ENCODE assay signal across 13 cellular contexts in the genomic region with DNA sequence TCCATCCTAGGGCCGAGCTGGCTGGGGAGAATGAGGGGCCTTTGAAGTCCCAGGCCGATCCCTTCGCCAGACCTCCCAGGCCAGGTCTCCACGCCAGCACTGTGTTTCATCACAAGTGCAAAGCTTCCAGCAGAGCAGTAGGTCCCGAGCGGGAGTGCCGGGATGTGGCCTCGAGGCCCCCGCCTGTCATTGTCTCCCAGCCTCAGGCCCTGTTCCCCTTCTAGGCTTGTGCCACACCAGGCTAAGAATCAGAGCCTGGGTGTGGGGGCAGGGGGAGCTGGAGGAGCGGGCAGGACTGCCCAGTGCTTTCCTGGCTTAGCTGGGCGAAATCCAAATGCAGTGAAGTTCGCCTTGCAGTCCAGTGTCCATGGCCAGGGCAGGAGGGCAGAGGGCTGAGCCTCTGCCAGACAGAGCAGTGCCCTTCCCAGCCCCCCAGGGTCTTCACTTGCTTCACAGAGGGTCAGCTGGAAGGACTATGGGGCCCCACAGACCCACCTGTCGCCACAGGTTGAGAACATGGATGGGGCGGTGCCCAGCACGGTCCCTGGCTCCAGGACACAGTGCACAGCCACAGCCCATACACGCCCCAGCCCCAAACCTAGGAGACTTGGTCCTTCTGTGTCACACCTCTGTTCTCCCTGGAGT. TPM values are rescaled to one million over a fixed set of nuclear protein-coding genes. Genes with fewer than 3 reads are reported as not detected.
DNase-seq lines count a peak whose midpoint lies in the region; ATAC-seq, FAIRE-seq and TF ChIP-seq lines count a peak whose summit lies in the region.
"Had no signal": no experiment of that assay in that cellular context is flagged by ENCODE, and none has a peak within 500 bp of the region (broad histone marks: within the 10 kb centered on the region; RNA-seq: fewer than 3 reads in every experiment).

No MANE protein-coding gene starts in this region.

- H2BK120ac ChIP-seq in H1 (replicated peaks; ENCODE audit: low read depth, low read length): no peak overlapping the region

- H3K4me1 ChIP-seq in Panc1 (ENCODE audit: control insufficient read depth, insufficient read depth, low read length) (no peaks in the 10 kb centered on the region), H1 (replicated peaks in 1 of 4; ENCODE audit: control insufficient read depth in 3 of 4, insufficient read depth in 4 of 4, low read length in 3 of 4) (peaks cover 0 to 6% (median 0%) of the 10 kb centered on the region in 4 experiments; a peak in 1 of 7 replicates), left lung (peaks cover 0 to 44% of the 10 kb centered on the region in 2 donors), subcutaneous abdominal adipose tissue (ENCODE audit: control insufficient read depth in 5 of 5, insufficient read depth in 5 of 5, low read length in 5 of 5) (peaks cover 0 to 55% (median 40%) of the 10 kb centered on the region in 5 donors)

- POLR2A ChIA-PET in Panc1 (lab: Charles Lee) (interaction anchor here (0.6 kb wide), 2 partner anchors 10 to 34 kb away, joined by 3 read pairs; no protein-coding TSS in a partner anchor), H1 (lab: Charles Lee; ENCODE audit: partially characterized antibody) (interaction anchor here (0.9 to 2.8 kb wide), 7 partner anchors 10 to 20 kb away, joined by 4 to 15 read pairs (median 4); partner anchors contain the start of gene PFKFB3)

- ATAC-seq in Panc1: peak; percentile 58; the same call in 1 of the 2 replicates
- peak; percentile 22 for ATAC-seq in left lung
- no peak for ATAC-seq in HG02610 (IDR thresholded peaks at IDR 0.05; ENCODE audit: unreplicated experiment)
- ATAC-seq in GM19455 (IDR thresholded peaks at IDR 0.05; ENCODE audit: unreplicated experiment): no peak

- no peak overlapping the region for H3K23ac ChIP-seq in H1 (ENCODE audit: insufficient read length)

- no peak for TF ChIP-seq RAD21 in H1 (IDR thresholded peaks at IDR 0.05 in 1 of 2, conservative IDR thresholded peaks at IDR 0.05 in 1 of 2; ENCODE audit: low read depth in 2 of 2, low read length in 2 of 2)

- no peak overlapping the region for H2AK5ac ChIP-seq in H1 (ENCODE audit: low read depth, low read length)

- no peak overlapping the region for H4K5ac ChIP-seq in H1 (ENCODE audit: insufficient read length, low read depth, low read length)

- in situ Hi-C loops in Panc1 (cut with HindIII; ENCODE audit: low pct_unique_long_range_greater_than_20kb, low sequenced_read_pairs): no loop called here

- no peak overlapping the region for H3K14ac ChIP-seq in H1 (ENCODE audit: insufficient read length)

- FAIRE-seq in H1 (lab: Jason Lieb, UNC): no peak

- no peak overlapping the region for H2BK20ac ChIP-seq in H1 (ENCODE audit: low read length)

- WGBS in H1 (ENCODE audit: extremely low coverage in 1 of 2, insufficient coverage in 1 of 2, insufficient read length in 1 of 2, insufficient replicate concordance in 2 of 2, low coverage in 1 of 2, low lambda C conversion rate in 2 of 2, missing lambda C conversion rate in 1 of 2), 2 experiments: 79% methylated on average over 16 of the region's 16 CpGs; no CpG with 5 or more reads in 1 of the 2 experiments

- DNase-seq in Panc1 (ENCODE audit: low read depth, low spot score) (no peak), H1 (ENCODE audit: low read depth in 1 of 2, low spot score in 2 of 2) (no peak), left lung (no peak), pons (ENCODE audit: low spot score) (no peak)
- DNase-seq: DMS79; Karpas-422; NCI-H1092 treated with DMSO at 0.1 percent for 48 hours; NCI-H2171; stimulated activated CD4-positive, alpha-beta T cell treated with anti-CD3 and anti-CD28 coated beads, Interleukin-4, amount 100 ng/mL, for 24 hours had no signal

- TF ChIP-seq POLR2A in H1 (IDR thresholded peaks at IDR 0.05; ENCODE audit: control extremely low read depth in 1 of 2, low read depth in 2 of 2, low read length in 2 of 2): no peak

- H3K36me3 ChIP-seq in Panc1 (ENCODE audit: control insufficient read depth, insufficient read depth, low read length) (no peaks in the 10 kb centered on the region), H1 (ENCODE audit: control insufficient read depth in 2 of 4, insufficient read depth in 4 of 4, low read length in 3 of 4) (no peaks in the 10 kb centered on the region), left lung (no peaks in the 10 kb centered on the region), subcutaneous abdominal adipose tissue (ENCODE audit: control insufficient read depth in 5 of 5, insufficient read depth in 5 of 5, low read length in 5 of 5) (no peaks in the 10 kb centered on the region)

- no peak overlapping the region for H2AFZ ChIP-seq in H1 (ENCODE audit: low read length)

- H3K9me3 ChIP-seq in Panc1 (ENCODE audit: control insufficient read depth, insufficient read depth, low read depth, low read length): no peaks in the 10 kb centered on the region
- H3K9me3 ChIP-seq in H1 (ENCODE audit: insufficient read depth in 2 of 2, low read depth in 1 of 2, low read length in 1 of 2): no peaks in the 10 kb centered on the region
- H3K9me3 ChIP-seq in left lung: no peaks in the 10 kb centered on the region
- H3K9me3 ChIP-seq in subcutaneous abdominal adipose tissue (ENCODE audit: control insufficient read depth in 5 of 5, low read length in 5 of 5): no peaks in the 10 kb centered on the region

- no peaks in the 10 kb centered on the region for H3K23me2 ChIP-seq in H1 (ENCODE audit: low read depth, low read length)

- no peak for TF ChIP-seq EP300 in H1 (IDR thresholded peaks at IDR 0.05; ENCODE audit: borderline replicate concordance in 1 of 2, low read depth in 2 of 2, low read length in 2 of 2)

- H3K79me1 ChIP-seq in H1 (ENCODE audit: low read depth, low read length): no peaks in the 10 kb centered on the region; the same call in 1 of the 2 replicates

- no peak overlapping the region for H3K56ac ChIP-seq in H1 (replicated peaks; ENCODE audit: insufficient read length, low read depth, low read length)

- no peak overlapping the region for H3K4me3 ChIP-seq in Panc1 (ENCODE audit: low read depth in 2 of 2, low read length in 2 of 2)
- H3K4me3 ChIP-seq in H1 (ENCODE audit: extremely low read depth in 1 of 4, insufficient read depth in 2 of 4, low read depth in 3 of 4, low read length in 4 of 4): no peak overlapping the region
- no peak overlapping the region for H3K4me3 ChIP-seq in left lung
- H3K4me3 ChIP-seq in subcutaneous abdominal adipose tissue (ENCODE audit: low read depth in 1 of 5, low read length in 5 of 5): no peak overlapping the region

- peak overlapping the region; percentile 75; the same call in 1 of the 2 replicates for H4K8ac ChIP-seq in H1 (ENCODE audit: extremely low read depth, insufficient read depth, low read length)

- no peaks in the 10 kb centered on the region; a peak in 1 of 4 replicates for H3K79me2 ChIP-seq in H1 (ENCODE audit: control insufficient read depth in 1 of 2, insufficient read depth in 2 of 2, low read length in 2 of 2)

- H3K27ac ChIP-seq in Panc1 (ENCODE audit: low read length) (no peak overlapping the region), H1 (ENCODE audit: low read depth, low read length) (no peak overlapping the region), left lung (no peak overlapping the region), subcutaneous abdominal adipose tissue (ENCODE audit: low read depth, low read length) (peak overlapping the region; percentile 79)
- H3K27ac ChIP-seq: C4-2B had no signal

- H3K27me3 ChIP-seq in Panc1 (ENCODE audit: control insufficient read depth, insufficient read depth, low read length): no peaks in the 10 kb centered on the region
- H3K27me3 ChIP-seq in H1 (replicated peaks in 1 of 4; ENCODE audit: control insufficient read depth in 3 of 4, extremely low read depth in 1 of 4, insufficient read depth in 3 of 4, low read length in 3 of 4): no peaks in the 10 kb centered on the region
- H3K27me3 ChIP-seq in left lung: no peaks in the 10 kb centered on the region
- no peaks in the 10 kb centered on the region for H3K27me3 ChIP-seq in subcutaneous abdominal adipose tissue (ENCODE audit: control insufficient read depth in 5 of 5, insufficient read depth in 4 of 5, low read length in 5 of 5)

- H2BK5ac ChIP-seq in H1 (ENCODE audit: low read depth, low read length): no peak overlapping the region

- no TSS peak for BruUV-seq in Panc1 (replicated peaks; lab: Mats Ljungman, UMichigan)

- no peak overlapping the region for H4K91ac ChIP-seq in H1 (replicated peaks; ENCODE audit: insufficient read length, low read length)

- TF ChIP-seq CTCF in Panc1 (IDR thresholded peaks at IDR 0.05) (no peak), H1 (IDR thresholded peaks at IDR 0.05; ENCODE audit: control extremely low read depth in 1 of 3, insufficient read depth in 1 of 3, low read depth in 1 of 3, low read length in 3 of 3) (no peak), left lung (IDR thresholded peaks at IDR 0.05) (no peak)

- H3K4ac ChIP-seq in H1 (replicated peaks; ENCODE audit: insufficient read length, low read depth, low read length): no peak overlapping the region

- no peak overlapping the region for H2BK12ac ChIP-seq in H1 (ENCODE audit: low read depth, low read length)

- no peak overlapping the region for H3K4me2 ChIP-seq in H1 (ENCODE audit: insufficient read depth in 1 of 2, low read depth in 2 of 2, low read length in 2 of 2)

- H2BK15ac ChIP-seq in H1 (ENCODE audit: low read length): no peak overlapping the region

- no peak overlapping the region for H3K9ac ChIP-seq in H1 (replicated peaks in 1 of 4; ENCODE audit: extremely low read depth in 1 of 4, low read depth in 3 of 4, low read length in 3 of 4)
- H3K9ac ChIP-seq in subcutaneous abdominal adipose tissue (ENCODE audit: low read length in 5 of 5): peak overlapping the region in 3 of 5 donors; percentile 26 to 63 (median 54)

- H3K18ac ChIP-seq in H1 (ENCODE audit: extremely low read depth, low read length): no peak overlapping the region; the same call in 1 of the 2 replicates

- intact Hi-C loops in Panc1 (cut with micrococcal nuclease; ENCODE audit: unreplicated experiment) (no loop called here), left lung (cut with DNase I) (no loop called here)

- CTCF ChIA-PET in Panc1 (lab: Charles Lee) (no interaction called here), H1 (lab: Charles Lee; ENCODE audit: partially characterized antibody) (interaction anchor here (0.7 to 4.4 kb wide), 10 partner anchors 9 to 219 kb away, joined by 3 to 29 read pairs (median 4); no protein-coding TSS in a partner anchor)

- peaks cover 0 to 7% of the 10 kb centered on the region in 2 experiments for H4K20me1 ChIP-seq in H1 (replicated peaks in 1 of 2; ENCODE audit: control insufficient read depth in 1 of 2, insufficient read depth in 2 of 2, low read length in 2 of 2)

RNA-seq across cellular contexts. Expression of gene PFKFB3, which starts 20.2 kb away (rescaled TPM):
- total RNA-seq in Panc1 (2021; ENCODE audit: unreplicated experiment): 17.1 TPM
- polyA plus RNA-seq in Panc1 (2012; ENCODE audit: insufficient read length): 14.0 TPM
- total RNA-seq in H1 (2021; fragmentation: NEBNext Ultra II Directional; extraction: Animal tissue kit (Norgen Biotek cat#: 25700)): 27.3 and 32.0 TPM in 2 replicates
- 15.6 and 27.5 TPM in 2 replicates for polyA plus RNA-seq in H1 (2011; rRNA removed)
- 16.8 TPM for polyA plus RNA-seq in H1 (2011; cell fraction: cytosol; rRNA removed)
- polyA plus RNA-seq in H1 (2011; cell fraction: nucleus; rRNA removed): 47.6 TPM
- polyA plus RNA-seq in H1 (2012, experiment 1 of 2): 18.4 to 25.7 TPM (median 22.3 TPM) in 4 replicates
- polyA plus RNA-seq in H1 (2012, experiment 2 of 2): 11.8 TPM
- polyA plus RNA-seq in H1 (2013, experiment 1 of 2): 11.7 TPM
- 11.3 TPM for polyA plus RNA-seq in H1 (2013, experiment 2 of 2)
- 28.8 and 34.1 TPM in 2 replicates for polyA minus RNA-seq in H1 (2011; rRNA and poly(A)+ RNA removed)
- 15.3 TPM for polyA minus RNA-seq in H1 (2011; cell fraction: cytosol; rRNA and poly(A)+ RNA removed)
- polyA minus RNA-seq in H1 (2011; cell fraction: nucleus; rRNA and poly(A)+ RNA removed): 55.3 TPM
- 100 to 1,000 TPM in 1 of 2 donors, 10 to 100 TPM in 1; 41.8 to 120 TPM for total RNA-seq in left lung

Comparison
In these comparisons a context has a peak if more than half of its experiments do, and no peak if none do; other contexts are left out.
1. ATAC-seq: peak in Panc1 (single experiment) and left lung (single experiment); none in HG02610 (single experiment) and GM19455 (single experiment).
2. H3K9ac ChIP-seq: peak in subcutaneous abdominal adipose tissue (3 of 5); none in H1 (0 of 4).